In the genomic region with DNA sequence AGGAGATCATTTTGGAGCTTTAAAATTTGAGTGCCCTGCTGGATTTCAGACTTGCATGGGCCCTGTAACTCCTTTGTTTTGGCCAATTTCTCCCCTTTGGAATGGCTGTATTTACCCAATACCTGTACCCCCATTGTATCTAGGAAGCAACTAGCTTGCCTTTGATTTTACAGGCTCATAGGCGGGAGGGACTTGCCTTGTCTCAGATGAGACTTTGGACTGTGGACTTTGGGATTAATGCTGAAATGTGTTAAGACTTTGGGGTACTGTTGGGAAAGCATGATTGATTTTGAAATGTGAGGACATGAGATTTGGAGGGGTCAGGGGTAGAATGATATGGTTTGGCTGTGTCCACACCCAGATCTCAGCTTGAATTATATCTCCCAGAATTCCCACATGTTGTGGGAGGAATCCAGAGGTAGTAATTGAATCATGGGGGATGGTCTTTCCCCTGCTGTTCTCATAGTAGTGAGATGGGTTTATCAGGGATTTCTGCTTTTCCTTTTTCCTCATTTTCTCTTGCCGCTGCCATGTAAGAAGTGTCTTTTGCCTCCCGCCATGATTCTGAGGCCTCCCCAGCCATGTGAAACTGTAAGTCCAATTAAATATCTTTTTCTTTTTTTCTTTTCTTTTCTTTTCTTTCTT, we compare ENCODE assay signal across 2 cellular contexts. TPM values are rescaled to one million over a fixed set of nuclear protein-coding genes. Genes with fewer than 3 reads are reported as not detected.
"Had no signal": no experiment of that assay in that cellular context is flagged by ENCODE, and none has a peak within 500 bp of the region (broad histone marks: within the 10 kb centered on the region; RNA-seq: fewer than 3 reads in every experiment).

No MANE protein-coding gene starts in this region.

RNA-seq across cellular contexts. Expression of a gene that starts 56.7 kb away (rescaled TPM):
- total RNA-seq: MCF 10A, NCI-H460 had no signal
